17 cellular contexts compared by ENCODE assay signal in genomic region chr10:98517672-98518071, GRCh38.
DNase-seq lines count a peak whose midpoint lies in the region; ATAC-seq and TF ChIP-seq lines count a peak whose summit lies in the region.
"Had no signal": no experiment of that assay in that cellular context is flagged by ENCODE, and none has a peak within 500 bp of the region (broad histone marks: within the 10 kb centered on the region; RNA-seq: fewer than 3 reads in every experiment).

No MANE protein-coding gene starts in this region.

- no peak overlapping the region for H3K4me3 Mint-ChIP-seq in activated CD4-positive, alpha-beta memory T cell treated with anti-CD3 and anti-CD28 coated beads for 36 hours
- H3K4me3 Mint-ChIP-seq: CD4-positive, CD25-positive, alpha-beta regulatory T cell; CD8-positive, alpha-beta T cell had no signal

- H3K4me1 Mint-ChIP-seq in activated CD4-positive, alpha-beta memory T cell treated with anti-CD3 and anti-CD28 coated beads for 36 hours (ENCODE audit: low read depth), result no peaks in the 10 kb centered on the region
- H3K4me1 Mint-ChIP-seq: CD4-positive, CD25-positive, alpha-beta regulatory T cell had no signal

- peak; percentile 74 for DNase-seq in LNCaP clone FGC (ENCODE audit: low read depth)
- no peak for DNase-seq in mucosa of descending colon
- no peak for DNase-seq in activated CD4-positive, alpha-beta memory T cell treated with anti-CD3 and anti-CD28 coated beads for 36 hours
- DNase-seq in activated CD4-positive, CD25-positive, alpha-beta regulatory T cell treated with anti-CD3 and anti-CD28 coated beads, Interleukin-2, amount 50 U/mL, for 72 hours, result no peak
- DNase-seq in AG08395 (ENCODE audit: low spot score), result no peak
- DNase-seq: 8988T; ACHN; C1 segment of cervical spinal cord; Caco-2; CD4-positive, CD25-positive, alpha-beta regulatory T cell; CD8-positive, alpha-beta T cell; DMS153; DND-41; H7; HCEC 1CT had no signal

- H3K4me3 ChIP-seq in LNCaP clone FGC (ENCODE audit: low read depth, low read length) (no peak overlapping the region), mucosa of descending colon (no peak overlapping the region)
- H3K4me3 ChIP-seq: A549 had no signal

- POLR2A ChIA-PET in activated CD4-positive, alpha-beta memory T cell treated with anti-CD3 and anti-CD28 coated beads for 36 hours (lab: Charles Lee), result no interaction called here

- no peak overlapping the region for H3K27ac Mint-ChIP-seq in activated CD4-positive, alpha-beta memory T cell treated with anti-CD3 and anti-CD28 coated beads for 36 hours
- H3K27ac Mint-ChIP-seq: CD4-positive, CD25-positive, alpha-beta regulatory T cell; CD8-positive, alpha-beta T cell had no signal

- H3K27me3 Mint-ChIP-seq in activated CD4-positive, alpha-beta memory T cell treated with anti-CD3 and anti-CD28 coated beads for 36 hours, result peaks cover 10% of the 10 kb centered on the region

- no peaks in the 10 kb centered on the region for H3K9me3 Mint-ChIP-seq in activated CD4-positive, alpha-beta memory T cell treated with anti-CD3 and anti-CD28 coated beads for 36 hours
- H3K9me3 Mint-ChIP-seq: CD8-positive, alpha-beta T cell had no signal

- TF ChIP-seq CTCF in C4-2B (conservative IDR thresholded peaks at IDR 0.05) (no peak), LNCaP clone FGC (IDR thresholded peaks at IDR 0.05; ENCODE audit: control insufficient read depth, extremely low read depth, insufficient read depth) (no peak), mucosa of descending colon (IDR thresholded peaks at IDR 0.05) (no peak)

- H3K36me3 ChIP-seq in mucosa of descending colon (ENCODE audit: low read depth), result no peaks in the 10 kb centered on the region

- intact Hi-C loops in mucosa of descending colon (cut with DNase I, micrococcal nuclease), result no loop called here
- intact Hi-C loops in activated CD4-positive, alpha-beta memory T cell treated with anti-CD3 and anti-CD28 coated beads for 36 hours (cut with micrococcal nuclease), result no loop called here

- H3K27ac ChIP-seq in C4-2B, result peak overlapping the region; percentile 73; the same call in 1 of the 2 replicates
- H3K27ac ChIP-seq: A549 had no signal

- H3K4me1 ChIP-seq in mucosa of descending colon (ENCODE audit: low read depth), result no peaks in the 10 kb centered on the region
- H3K4me1 ChIP-seq: A549 had no signal

- H3K9me3 ChIP-seq in mucosa of descending colon, result no peaks in the 10 kb centered on the region
- H3K9me3 ChIP-seq: A549, Caco-2 had no signal

- H3K36me3 Mint-ChIP-seq in activated CD4-positive, alpha-beta memory T cell treated with anti-CD3 and anti-CD28 coated beads for 36 hours, result no peaks in the 10 kb centered on the region
- H3K36me3 Mint-ChIP-seq: CD4-positive, CD25-positive, alpha-beta regulatory T cell; CD8-positive, alpha-beta T cell had no signal

- ATAC-seq in mucosa of descending colon, result peak; percentile 71
- ATAC-seq: A549; CD8-positive, alpha-beta T cell had no signal

- CTCF ChIA-PET in activated CD4-positive, alpha-beta memory T cell treated with anti-CD3 and anti-CD28 coated beads for 36 hours (lab: Charles Lee), result no interaction called here
